ENCODE assay signal across 21 cellular contexts in genomic region chr2:82852787-82853186, GRCh38.
"Had no signal": no experiment of that assay in that cellular context is flagged by ENCODE, and none has a peak within 500 bp of the region (broad histone marks: within the 10 kb centered on the region; RNA-seq: fewer than 3 reads in every experiment).

No MANE protein-coding gene starts in this region.

- ATAC-seq: left ventricle myocardium superior; lower lobe of right lung; naive thymus-derived CD8-positive, alpha-beta T cell; sciatic nerve; stimulated activated naive CD8-positive, alpha-beta T cell treated with anti-CD3 and anti-CD28 coated beads, Interleukin-15, amount 100 ng/mL, for 72 hours had no signal

- H3K27ac ChIP-seq: esophagus squamous epithelium, lower lobe of right lung, prostate gland, right atrium auricular region, suprapubic skin, vagina had no signal

- H3K4me3 ChIP-seq: esophagus squamous epithelium, lower lobe of right lung, prostate gland, right atrium auricular region, smooth muscle cell, suprapubic skin, vagina had no signal

- H3K4me2 ChIP-seq: smooth muscle cell had no signal

- H3K4me1 ChIP-seq: esophagus squamous epithelium, lower lobe of right lung, prostate gland, right atrium auricular region, suprapubic skin, vagina had no signal

- DNase-seq: effector CD8-positive, alpha-beta T cell; esophagus squamous epithelium; foreskin melanocyte; left ventricle myocardium superior; lower lobe of right lung; naive thymus-derived CD8-positive, alpha-beta T cell; nephron progenitor cell; nucleus accumbens; stimulated activated CD4-positive, alpha-beta T cell treated with anti-CD3 and anti-CD28 coated beads, Interleukin-12 subunit alpha, Interleukin-12 subunit beta, amount 100 ng/mL, for 4 hours; stimulated activated CD4-positive, alpha-beta T cell treated with anti-CD3 and anti-CD28 coated beads, Interleukin-1b, Interleukin-23, amount 100 ng/mL, for 48 hours; stimulated activated CD4-positive, alpha-beta T cell treated with anti-CD3 and anti-CD28 coated beads, Interleukin-4, amount 100 ng/mL, for 1 hour; stimulated activated CD8-positive, alpha-beta memory T cell treated with anti-CD3 and anti-CD28 coated beads, Interleukin-4, amount 100 ng/mL, for 48 hours; stimulated activated naive CD4-positive, alpha-beta T cell; stimulated activated naive CD8-positive, alpha-beta T cell treated with anti-CD3 and anti-CD28 coated beads, Interleukin-15, amount 100 ng/mL, for 72 hours; trophoblast cell had no signal

- H3K9me3 ChIP-seq: esophagus squamous epithelium, lower lobe of right lung, prostate gland, right atrium auricular region, suprapubic skin, vagina had no signal

- H3K36me3 ChIP-seq: esophagus squamous epithelium, lower lobe of right lung, prostate gland, right atrium auricular region, suprapubic skin, vagina had no signal

- H3K27me3 ChIP-seq: esophagus squamous epithelium, right atrium auricular region, suprapubic skin, vagina had no signal
